ENCODE assay signal across 17 cellular contexts in genomic region chr4:124945422-124945821, GRCh38.
DNase-seq lines count a peak whose midpoint lies in the region; ATAC-seq, FAIRE-seq and TF ChIP-seq lines count a peak whose summit lies in the region.
"Had no signal": no experiment of that assay in that cellular context is flagged by ENCODE, and none has a peak within 500 bp of the region (broad histone marks: within the 10 kb centered on the region; RNA-seq: fewer than 3 reads in every experiment).

No MANE protein-coding gene starts in this region.

- DNase-seq in A549 (ENCODE audit: low read depth in 1 of 2, low spot score in 1 of 2) = no peak
- DNase-seq in H54 (ENCODE audit: insufficient read length, low spot score) = no peak
- DNase-seq in PC-3 = no peak
- no peak for DNase-seq in left lobe of liver (ENCODE audit: low spot score)
- DNase-seq in DMS79 treated with DMSO at 0.1 percent for 48 hours (lab: John Stamatoyannopoulos, UW) = no peak
- no peak for DNase-seq in AG20443 (ENCODE audit: low spot score)
- DNase-seq in HAP-1 (ENCODE audit: low spot score in 2 of 2) = no peak
- DNase-seq: activated CD8-positive, alpha-beta T cell treated with anti-CD3 and anti-CD28 coated beads for 36 hours; amygdala; colonic mucosa; COR-L47; heart right ventricle; left colon; NCI-H2081; NCI-H526 had no signal

- H3K9me2 ChIP-seq in PC-3 (replicated peaks; ENCODE audit: low read length) = no peaks in the 10 kb centered on the region

- H3K27me3 ChIP-seq in PC-3 (ENCODE audit: low read length) (no peaks in the 10 kb centered on the region), HAP-1 (ENCODE audit: low read depth) (no peaks in the 10 kb centered on the region)
- H3K27me3 ChIP-seq: colonic mucosa, heart right ventricle had no signal

- intact Hi-C loops in PC-3 (cut with micrococcal nuclease) = no loop called here

- POLR2A ChIA-PET in A549 (lab: Yijun Ruan, JAX) = no interaction called here
- POLR2A ChIA-PET in PC-3 (lab: Charles Lee; ENCODE audit: unreplicated experiment) = interaction anchor here (0.6 kb wide), 1 partner anchor 508 kb away, joined by 6 read pairs; no protein-coding TSS in a partner anchor

- no peak for FAIRE-seq in A549 (lab: Jason Lieb, UNC)
- FAIRE-seq in H54 (lab: Jason Lieb, UNC) = peak; percentile 27
- FAIRE-seq: GM18507 had no signal

- TF ChIP-seq CTCF in A549 (IDR thresholded peaks at IDR 0.05) (no peak), PC-3 (conservative IDR thresholded peaks at IDR 0.05; ENCODE audit: low read depth, low read length) (no peak)

- H3K4me3 ChIP-seq in A549 = peak overlapping the region; percentile 18; the same call in 1 of the 3 replicates
- H3K4me3 ChIP-seq in PC-3 (ENCODE audit: low read length) = peak overlapping the region; percentile 34; the same call in 1 of the 2 replicates
- no peak overlapping the region for H3K4me3 ChIP-seq in HAP-1
- H3K4me3 ChIP-seq: colonic mucosa had no signal

- TF ChIP-seq POLR2A in A549 (IDR thresholded peaks at IDR 0.05; ENCODE audit: low read length) (no peak), H54 (IDR thresholded peaks at IDR 0.05; ENCODE audit: low read depth, low read length) (no peak)

- CTCF ChIA-PET in A549 (lab: Yijun Ruan, JAX) (no interaction called here), PC-3 (lab: Charles Lee) (no interaction called here)

- no peaks in the 10 kb centered on the region for H4K20me1 ChIP-seq in PC-3 (ENCODE audit: low read length)

- no peaks in the 10 kb centered on the region for H3K79me2 ChIP-seq in PC-3 (ENCODE audit: low read length)

- no peaks in the 10 kb centered on the region for H3K9me3 ChIP-seq in A549
- H3K9me3 ChIP-seq in PC-3 (ENCODE audit: low read length) = no peaks in the 10 kb centered on the region
- peaks cover 2% of the 10 kb centered on the region; the same call in 1 of the 2 replicates for H3K9me3 ChIP-seq in HAP-1
- H3K9me3 ChIP-seq: colonic mucosa, heart right ventricle had no signal

- no peak for TF ChIP-seq RAD21 in A549 (conservative IDR thresholded peaks at IDR 0.05 in 1 of 2, IDR thresholded peaks at IDR 0.05 in 1 of 2)

- 35% methylated on average over 1 of the region's 1 CpG for WGBS in A549 (ENCODE audit: missing lambda C conversion rate)

- peak overlapping the region; percentile 68 for H3K4me2 ChIP-seq in A549
- H3K4me2 ChIP-seq in PC-3 (ENCODE audit: low read length) = peak overlapping the region; percentile 68

- H2AFZ ChIP-seq in PC-3 (ENCODE audit: low read length) = peak overlapping the region; percentile 32; the same call in 1 of the 2 replicates

- H3K27ac ChIP-seq in A549 (no peak overlapping the region), PC-3 (ENCODE audit: low read length) (peak overlapping the region; percentile 98)
- H3K27ac ChIP-seq: colonic mucosa, heart right ventricle had no signal

- peak overlapping the region; percentile 36; the same call in 1 of the 2 replicates for H3K9ac ChIP-seq in PC-3 (ENCODE audit: low read length)

- H3K4me1 ChIP-seq in A549 (peaks cover 19% of the 10 kb centered on the region; the same call in 2 of the 3 replicates), PC-3 (ENCODE audit: insufficient read depth, low read length) (peaks cover 67% of the 10 kb centered on the region), HAP-1 (peaks cover 5% of the 10 kb centered on the region; the same call in 1 of the 2 replicates)
- H3K4me1 ChIP-seq: colonic mucosa had no signal

- H3K36me3 ChIP-seq in PC-3 (ENCODE audit: low read depth, low read length) (no peaks in the 10 kb centered on the region), HAP-1 (replicated peaks) (no peaks in the 10 kb centered on the region)
- H3K36me3 ChIP-seq: colonic mucosa, heart right ventricle had no signal

- ATAC-seq in A549 (no peak), PC-3 (no peak), left lobe of liver (peak; percentile 55), GM18511 (IDR thresholded peaks at IDR 0.05; ENCODE audit: unreplicated experiment) (no peak)
- ATAC-seq: activated CD8-positive, alpha-beta T cell treated with anti-CD3 and anti-CD28 coated beads for 36 hours; heart right ventricle; left colon had no signal

- BruUV-seq in PC-3 (replicated peaks; lab: Mats Ljungman, UMichigan) = no TSS peak

- in situ Hi-C loops in HAP-1 (cut with MboI; ENCODE audit: low sequenced_read_pairs) = no loop called here

- TF ChIP-seq EP300 in A549 (IDR thresholded peaks at IDR 0.05) = no peak

- peaks cover 7% of the 10 kb centered on the region for H3F3A ChIP-seq in PC-3 (ENCODE audit: low read length, unreplicated experiment)

TF ChIP-seq in A549, 52 proteins besides CTCF, POLR2A, EP300 and RAD21:
- TF ChIP-seq RARB (CRISPR knock-in tag; IDR thresholded peaks at IDR 0.05) = no peak
- peak; percentile 83 for TF ChIP-seq MAFK (IDR thresholded peaks at IDR 0.05; ENCODE audit: partially characterized antibody)
